ENCODE assay signal across 31 cellular contexts in the genomic region with DNA sequence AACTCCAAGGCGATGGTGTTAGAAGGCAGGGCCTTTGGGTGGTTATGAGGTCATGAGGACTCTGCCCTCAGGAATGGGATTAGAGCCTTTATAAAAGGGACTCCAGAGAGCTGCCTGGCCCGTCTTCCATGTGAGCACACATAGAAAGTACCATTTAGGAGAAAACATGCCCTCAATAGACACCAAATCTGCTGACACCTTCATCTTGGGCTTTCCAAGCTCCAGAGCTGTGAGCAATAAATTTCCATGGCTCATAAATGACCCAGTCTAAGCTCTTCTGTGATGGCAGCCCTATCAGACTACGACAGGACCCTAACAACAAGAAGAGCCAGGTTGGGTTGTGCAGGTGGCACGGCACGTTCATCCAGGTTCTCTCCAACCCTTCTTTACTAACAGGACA.
"Had no signal": no experiment of that assay in that cellular context is flagged by ENCODE, and none has a peak within 500 bp of the region (broad histone marks: within the 10 kb centered on the region; RNA-seq: fewer than 3 reads in every experiment).

No MANE protein-coding gene starts in this region.

- H3K4me1 Mint-ChIP-seq: immature natural killer cell; naive B cell; stimulated activated naive B cell treated with anti-CD40 and anti-IgM and Interleukin-4, amounts not matched to agents 10 μg/mL and 1 μg/mL and 100 μg/mL, for 72 hours had no signal

- H3K27me3 ChIP-seq: dorsolateral prefrontal cortex, foreskin keratinocyte, neural progenitor cell, right atrium auricular region, tibial nerve, upper lobe of left lung had no signal

- H3K36me3 Mint-ChIP-seq: immature natural killer cell; mesothelial cell of epicardium; neural progenitor cell; stimulated activated naive B cell treated with anti-CD40 and anti-IgM and Interleukin-4, amounts not matched to agents 10 μg/mL and 1 μg/mL and 100 μg/mL, for 72 hours had no signal

- H3K27me3 Mint-ChIP-seq: stimulated activated naive CD8-positive, alpha-beta T cell treated with anti-CD3 and anti-CD28 coated beads, Interleukin-15, Interleukin-2, amounts not matched to agents 100 ng/mL and 50 ng/mL, for 24 hours had no signal

- H3K4me3 ChIP-seq: dorsolateral prefrontal cortex, esophagus muscularis mucosa, heart right ventricle, lower lobe of right lung, mucosa of descending colon, neural progenitor cell, prostate gland, right atrium auricular region, sigmoid colon, skin epidermis, spleen, thoracic aorta, tibial nerve, upper lobe of left lung had no signal

- H3K4me3 Mint-ChIP-seq: immature natural killer cell; mesothelial cell of epicardium; naive B cell; nephron; neural progenitor cell; stimulated activated naive B cell treated with anti-CD40 and anti-IgM and Interleukin-4, amounts not matched to agents 10 μg/mL and 1 μg/mL and 100 μg/mL, for 72 hours; stimulated activated naive CD8-positive, alpha-beta T cell treated with anti-CD3 and anti-CD28 coated beads, Interleukin-15, Interleukin-2, amounts not matched to agents 100 ng/mL and 50 ng/mL, for 24 hours had no signal

- H3K9me3 Mint-ChIP-seq: immature natural killer cell; mesothelial cell of epicardium; nephron; neural progenitor cell; stimulated activated naive B cell treated with anti-CD40 and anti-IgM and Interleukin-4, amounts not matched to agents 10 μg/mL and 1 μg/mL and 100 μg/mL, for 72 hours; stimulated activated naive CD8-positive, alpha-beta T cell treated with anti-CD3 and anti-CD28 coated beads, Interleukin-15, Interleukin-2, amounts not matched to agents 100 ng/mL and 50 ng/mL, for 24 hours had no signal

- H3K9me3 ChIP-seq: esophagus muscularis mucosa, heart right ventricle, lower lobe of right lung, mucosa of descending colon, prostate gland, right atrium auricular region, sigmoid colon, thoracic aorta, tibial nerve, upper lobe of left lung had no signal

- ATAC-seq: foreskin keratinocyte; heart right ventricle; left ventricle myocardium superior; lower lobe of right lung; mucosa of descending colon; stimulated activated naive B cell treated with anti-CD40 and anti-IgM and Interleukin-4, amounts not matched to agents 10 μg/mL and 1 μg/mL and 100 μg/mL, for 72 hours had no signal

- H3K9ac ChIP-seq: neural progenitor cell had no signal

- DNase-seq: dorsolateral prefrontal cortex; effector CD4-positive, alpha-beta T cell; foreskin keratinocyte; glutamatergic neuron; heart right ventricle; hypothalamus; immature natural killer cell; islet precursor cell; left ventricle myocardium superior; lower lobe of right lung; mucosa of descending colon; naive B cell; nucleus accumbens; sigmoid colon; spleen; stimulated activated CD4-positive, alpha-beta T cell treated with anti-CD3 and anti-CD28 coated beads, Interleukin-4, amount 100 ng/mL, for 4 hours; stimulated activated naive B cell treated with anti-CD40 and anti-IgM and Interleukin-4, amounts not matched to agents 10 μg/mL and 1 μg/mL and 100 μg/mL, for 72 hours; upper lobe of left lung had no signal

- H3K27ac Mint-ChIP-seq: immature natural killer cell; mesothelial cell of epicardium; naive B cell; nephron; stimulated activated naive B cell treated with anti-CD40 and anti-IgM and Interleukin-4, amounts not matched to agents 10 μg/mL and 1 μg/mL and 100 μg/mL, for 72 hours; stimulated activated naive CD8-positive, alpha-beta T cell treated with anti-CD3 and anti-CD28 coated beads, Interleukin-15, Interleukin-2, amounts not matched to agents 100 ng/mL and 50 ng/mL, for 24 hours had no signal

- H3K36me3 ChIP-seq: esophagus muscularis mucosa, heart right ventricle, lower lobe of right lung, neural progenitor cell, prostate gland, right atrium auricular region, sigmoid colon, spleen, thoracic aorta, tibial nerve, upper lobe of left lung had no signal

- H3K27ac ChIP-seq: dorsolateral prefrontal cortex, esophagus muscularis mucosa, foreskin keratinocyte, heart right ventricle, lower lobe of right lung, neural progenitor cell, prostate gland, right atrium auricular region, sigmoid colon, skin epidermis, spleen, thoracic aorta, tibial nerve, upper lobe of left lung had no signal

- H2AFZ ChIP-seq: neural progenitor cell had no signal

- FAIRE-seq: colon, endothelial cell of umbilical vein, urothelium cell line had no signal

- H3K4me1 ChIP-seq: lower lobe of right lung, prostate gland, upper lobe of left lung had no signal
